Comparison of ENCODE assay signal across 8 cellular contexts in the genomic region with DNA sequence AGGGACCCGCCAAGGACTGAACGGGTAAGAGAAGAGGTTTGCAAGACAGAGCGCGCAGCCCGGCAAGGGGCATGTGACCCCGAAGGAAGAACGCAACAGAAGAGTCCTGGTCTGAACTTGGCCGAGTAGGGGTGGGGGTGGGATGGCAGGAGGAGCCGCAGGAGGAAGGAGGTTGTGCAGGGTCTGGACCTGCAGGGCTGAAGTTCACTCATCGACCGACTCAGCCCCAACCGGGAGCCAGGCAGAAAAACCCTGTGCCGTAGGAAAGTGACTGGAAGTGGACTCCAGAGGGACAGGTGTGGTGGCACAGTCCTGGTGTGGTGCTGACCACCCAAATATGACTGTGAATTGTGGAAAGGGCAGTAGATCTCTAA. TPM values are rescaled to one million over a fixed set of nuclear protein-coding genes. Genes with fewer than 3 reads are reported as not detected.
A peak's percentile ranks its signal among the peaks of the same experiment; 100 is the strongest.
DNase-seq lines count a peak whose midpoint lies in the region; ATAC-seq and TF ChIP-seq lines count a peak whose summit lies in the region.

No MANE protein-coding gene starts in this region.

- intact Hi-C loops in activated naive CD4-positive, alpha-beta T cell treated with anti-CD3 and anti-CD28 coated beads for 36 hours (cut with micrococcal nuclease), result loop anchor here (2.0 kb wide), 3 partner anchors 34 to 94 kb away; partner anchors contain the start of genes CENPB and MAVS
- intact Hi-C loops in dendritic cell treated with granulocyte-macrophage colony-stimulating factor and Interleukin-4, amounts not matched to agents 40 ng/mL and 50 ng/mL, for 4 days (cut with micrococcal nuclease), result loop anchor here (2.0 kb wide), 1 partner anchor 40 kb away; the partner anchor contains the start of gene SIGLEC1
- intact Hi-C loops in tibial artery (cut with DNase I; ENCODE audit: low total_unique reads), result no loop called here

- H3K4me1 Mint-ChIP-seq in activated naive CD4-positive, alpha-beta T cell treated with anti-CD3 and anti-CD28 coated beads for 36 hours (ENCODE audit: low read depth), result peaks cover 7% of the 10 kb centered on the region
- H3K4me1 Mint-ChIP-seq in dendritic cell treated with granulocyte-macrophage colony-stimulating factor and Interleukin-4, amounts not matched to agents 40 ng/mL and 50 ng/mL, for 4 days (ENCODE audit: low read depth), result peaks cover 33% of the 10 kb centered on the region

- TF ChIP-seq CTCF in tibial artery (IDR thresholded peaks at IDR 0.05), result no peak

- peaks cover 0 to 31% of the 10 kb centered on the region in 2 donors for H3K27me3 ChIP-seq in tibial artery

- 41 to 53% methylated on average over 13 of the region's 13 CpGs for WGBS in mesodermal cell (ENCODE audit: insufficient coverage in 2 of 2), 2 experiments

- H3K9me3 Mint-ChIP-seq in activated naive CD4-positive, alpha-beta T cell treated with anti-CD3 and anti-CD28 coated beads for 36 hours, result no peaks in the 10 kb centered on the region
- no peaks in the 10 kb centered on the region for H3K9me3 Mint-ChIP-seq in dendritic cell treated with granulocyte-macrophage colony-stimulating factor and Interleukin-4, amounts not matched to agents 40 ng/mL and 50 ng/mL, for 4 days

- H3K36me3 ChIP-seq in mesodermal cell (ENCODE audit: control insufficient read depth, insufficient read depth, low read length) (peaks cover 5% of the 10 kb centered on the region), tibial artery (peaks cover 0 to 12% (median 0%) of the 10 kb centered on the region in 3 donors)

- H3K9me3 ChIP-seq in mesodermal cell (ENCODE audit: control insufficient read depth, low read length), result no peaks in the 10 kb centered on the region
- no peaks in the 10 kb centered on the region for H3K9me3 ChIP-seq in tibial artery

- peaks cover 6% of the 10 kb centered on the region for H3K36me3 Mint-ChIP-seq in activated naive CD4-positive, alpha-beta T cell treated with anti-CD3 and anti-CD28 coated beads for 36 hours (ENCODE audit: low read depth)
- H3K36me3 Mint-ChIP-seq in dendritic cell treated with granulocyte-macrophage colony-stimulating factor and Interleukin-4, amounts not matched to agents 40 ng/mL and 50 ng/mL, for 4 days (ENCODE audit: low read depth), result peaks cover 65% of the 10 kb centered on the region

- H3K4me1 ChIP-seq in mesodermal cell (ENCODE audit: control insufficient read depth, insufficient read depth, low read length, poor library complexity, severe bottlenecking), result peaks cover 6% of the 10 kb centered on the region
- peaks cover 0 to 15% (median 0%) of the 10 kb centered on the region in 4 donors for H3K4me1 ChIP-seq in tibial artery

- DNase-seq in activated naive CD4-positive, alpha-beta T cell treated with anti-CD3 and anti-CD28 coated beads for 36 hours, result no peak
- no peak for DNase-seq in activated naive CD4-positive, alpha-beta T cell treated with Interleukin-2 at 50 U/mL for 16 hours
- DNase-seq in tibial artery, result no peak

- peak overlapping the region; percentile 26 for H3K4me3 ChIP-seq in mesodermal cell (ENCODE audit: extremely low read depth, insufficient read depth, low read length, poor library complexity, severe bottlenecking)
- H3K4me3 ChIP-seq in tibial artery, result peak overlapping the region; percentile 32 to 44

- H3K27ac Mint-ChIP-seq in activated naive CD4-positive, alpha-beta T cell treated with anti-CD3 and anti-CD28 coated beads for 36 hours, result no peak overlapping the region
- peak overlapping the region; percentile 31 for H3K27ac Mint-ChIP-seq in dendritic cell treated with granulocyte-macrophage colony-stimulating factor and Interleukin-4, amounts not matched to agents 40 ng/mL and 50 ng/mL, for 4 days

- H3K27me3 Mint-ChIP-seq in activated naive CD4-positive, alpha-beta T cell treated with anti-CD3 and anti-CD28 coated beads for 36 hours (ENCODE audit: low read depth), result no peaks in the 10 kb centered on the region
- peaks cover 21% of the 10 kb centered on the region for H3K27me3 Mint-ChIP-seq in dendritic cell treated with granulocyte-macrophage colony-stimulating factor and Interleukin-4, amounts not matched to agents 40 ng/mL and 50 ng/mL, for 4 days

- H3K27ac ChIP-seq in mesodermal cell (ENCODE audit: low read depth, low read length, severe bottlenecking) (no peak overlapping the region), tibial artery (no peak overlapping the region)

- peak overlapping the region; percentile 48 for H3K4me3 Mint-ChIP-seq in activated naive CD4-positive, alpha-beta T cell treated with anti-CD3 and anti-CD28 coated beads for 36 hours
- H3K4me3 Mint-ChIP-seq in dendritic cell treated with granulocyte-macrophage colony-stimulating factor and Interleukin-4, amounts not matched to agents 40 ng/mL and 50 ng/mL, for 4 days, result peak overlapping the region; percentile 68

- no peak for ATAC-seq in HG03175 (IDR thresholded peaks at IDR 0.05; ENCODE audit: unreplicated experiment)
- ATAC-seq in GM18873 (IDR thresholded peaks at IDR 0.05; ENCODE audit: low FRiP score, unreplicated experiment), result no peak
- ATAC-seq in HG03521 (IDR thresholded peaks at IDR 0.05; ENCODE audit: unreplicated experiment), result no peak

- CTCF ChIA-PET in activated naive CD4-positive, alpha-beta T cell treated with anti-CD3 and anti-CD28 coated beads for 36 hours (lab: Charles Lee), result interaction anchor here (0.6 to 3.8 kb wide), 5 partner anchors 15 to 333 kb away, joined by 3 to 23 read pairs (median 6); partner anchors contain the start of genes ADISSP and AP5S1

RNA-seq across cellular contexts. Expression of gene ADISSP, which starts 15.2 kb away (rescaled TPM):
- 10 to 100 TPM; 47.9 to 50.4 TPM for total RNA-seq in activated naive CD4-positive, alpha-beta T cell treated with anti-CD3 and anti-CD28 coated beads for 36 hours
- 38.7 TPM for polyA plus RNA-seq in mesodermal cell (2013, experiment 1 of 2)
- polyA plus RNA-seq in mesodermal cell (2013, experiment 2 of 2), result 30.9 TPM

RNA-seq across cellular contexts. Expression of gene HSPA12B, which starts 19.9 kb away (rescaled TPM):
- total RNA-seq in activated naive CD4-positive, alpha-beta T cell treated with anti-CD3 and anti-CD28 coated beads for 36 hours, result not detected
- polyA plus RNA-seq in mesodermal cell (2013, experiment 1 of 2), result 1.7 TPM
- 1.4 TPM for polyA plus RNA-seq in mesodermal cell (2013, experiment 2 of 2)

RNA-seq across cellular contexts. Expression of gene SPEF1, which starts 28.9 kb away (rescaled TPM):
- total RNA-seq in activated naive CD4-positive, alpha-beta T cell treated with anti-CD3 and anti-CD28 coated beads for 36 hours, result not detected
- 0.26 TPM for polyA plus RNA-seq in mesodermal cell (2013, experiment 1 of 2)
- 0.46 TPM for polyA plus RNA-seq in mesodermal cell (2013, experiment 2 of 2)

RNA-seq across cellular contexts. Expression of gene CENPB, which starts 34.2 kb away (rescaled TPM):
- 10 to 100 TPM; 29.1 to 30.3 TPM for total RNA-seq in activated naive CD4-positive, alpha-beta T cell treated with anti-CD3 and anti-CD28 coated beads for 36 hours
- polyA plus RNA-seq in mesodermal cell (2013, experiment 1 of 2), result 36.1 TPM
- 29.1 TPM for polyA plus RNA-seq in mesodermal cell (2013, experiment 2 of 2)

RNA-seq across cellular contexts. Expression of gene SIGLEC1, which starts 40.0 kb away (rescaled TPM):
- total RNA-seq in activated naive CD4-positive, alpha-beta T cell treated with anti-CD3 and anti-CD28 coated beads for 36 hours, result under 1 TPM in 1 of 2 experiments, not detected in 1; 0.02 TPM
- not detected for polyA plus RNA-seq in mesodermal cell (2013, experiment 1 of 2)
- polyA plus RNA-seq in mesodermal cell (2013, experiment 2 of 2), result not detected
